In the genomic region with DNA sequence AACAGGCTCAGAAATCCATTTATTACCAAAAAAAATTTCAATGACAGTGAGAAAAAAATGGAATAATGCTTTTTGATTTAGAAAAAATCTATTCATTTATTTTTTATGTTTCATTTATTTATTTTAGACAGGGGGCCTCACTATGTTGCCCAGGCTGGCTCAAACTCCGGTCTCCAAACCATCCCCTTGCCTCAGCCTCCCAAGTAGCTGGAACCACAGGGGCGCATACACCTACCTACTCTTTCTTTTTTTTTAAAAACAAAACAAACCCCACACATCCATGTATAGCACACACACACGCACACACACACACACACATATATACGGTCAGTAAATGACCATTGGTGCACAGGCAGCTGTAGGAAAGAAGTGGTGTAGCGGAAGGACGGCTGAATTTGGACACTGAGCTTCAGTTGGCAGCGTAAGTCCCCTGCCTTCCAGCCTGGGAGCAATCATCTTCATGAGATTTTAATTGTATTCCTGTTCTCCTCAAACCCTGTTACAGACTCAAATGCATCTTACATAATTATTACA, we compare ENCODE assay signal across 9 cellular contexts. TPM values are rescaled to one million over a fixed set of nuclear protein-coding genes. Genes with fewer than 3 reads are reported as not detected.
DNase-seq lines count a peak whose midpoint lies in the region; ATAC-seq and TF ChIP-seq lines count a peak whose summit lies in the region.
"Had no signal": no experiment of that assay in that cellular context is flagged by ENCODE, and none has a peak within 500 bp of the region (broad histone marks: within the 10 kb centered on the region; RNA-seq: fewer than 3 reads in every experiment).

No MANE protein-coding gene starts in this region.

- H3K27ac ChIP-seq in lower lobe of right lung (peak overlapping the region; percentile 74), transverse colon (peak overlapping the region; percentile 81 to 91 (median 88))

- H3K4me1 Mint-ChIP-seq in activated CD4-positive, alpha-beta memory T cell treated with anti-CD3 and anti-CD28 coated beads, Interleukin-2, amount 10 ng/mL, durations not matched to agents 7 days and 5 days, result peaks cover 45% of the 10 kb centered on the region
- H3K4me1 Mint-ChIP-seq in activated CD4-positive, alpha-beta memory T cell treated with anti-CD3 and anti-CD28 coated beads for 36 hours (ENCODE audit: low read depth), result peaks cover 22% of the 10 kb centered on the region
- peaks cover 53% of the 10 kb centered on the region for H3K4me1 Mint-ChIP-seq in brain

- no peaks in the 10 kb centered on the region for H3K36me3 ChIP-seq in lower lobe of right lung
- no peaks in the 10 kb centered on the region for H3K36me3 ChIP-seq in transverse colon

- H3K9me3 ChIP-seq in lower lobe of right lung (no peaks in the 10 kb centered on the region), transverse colon (no peaks in the 10 kb centered on the region)

- H3K27me3 Mint-ChIP-seq in activated CD4-positive, alpha-beta memory T cell treated with anti-CD3 and anti-CD28 coated beads, Interleukin-2, amount 10 ng/mL, durations not matched to agents 7 days and 5 days, result no peaks in the 10 kb centered on the region
- H3K27me3 Mint-ChIP-seq in activated CD4-positive, alpha-beta memory T cell treated with anti-CD3 and anti-CD28 coated beads for 36 hours, result no peaks in the 10 kb centered on the region
- H3K27me3 Mint-ChIP-seq in brain, result no peaks in the 10 kb centered on the region

- TF ChIP-seq EP300 in transverse colon (IDR thresholded peaks at IDR 0.05; ENCODE audit: low read depth), result no peak

- no peak for TF ChIP-seq CTCF in brain (conservative IDR thresholded peaks at IDR 0.05)
- no peak for TF ChIP-seq CTCF in lower lobe of right lung (IDR thresholded peaks at IDR 0.05)
- no peak for TF ChIP-seq CTCF in transverse colon (IDR thresholded peaks at IDR 0.05)

- TF ChIP-seq POLR2A in transverse colon (IDR thresholded peaks at IDR 0.05), result no peak

- H3K27me3 ChIP-seq in lower lobe of right lung (ENCODE audit: low read depth) (no peaks in the 10 kb centered on the region), transverse colon (no peaks in the 10 kb centered on the region)

- peak overlapping the region; percentile 76 for H3K27ac Mint-ChIP-seq in activated CD4-positive, alpha-beta memory T cell treated with anti-CD3 and anti-CD28 coated beads, Interleukin-2, amount 10 ng/mL, durations not matched to agents 7 days and 5 days
- no peak overlapping the region for H3K27ac Mint-ChIP-seq in activated CD4-positive, alpha-beta memory T cell treated with anti-CD3 and anti-CD28 coated beads for 36 hours
- peak overlapping the region in 3 of 5 experiments; percentile 94 to 98 (median 97) for H3K27ac Mint-ChIP-seq in brain

- H3K4me1 ChIP-seq in lower lobe of right lung, result peaks cover 38% of the 10 kb centered on the region
- H3K4me1 ChIP-seq in transverse colon, result peaks cover 16 to 64% (median 33%) of the 10 kb centered on the region in 4 donors

- DNase-seq in activated CD4-positive, alpha-beta memory T cell treated with anti-CD3 and anti-CD28 coated beads, Interleukin-2, amount 10 ng/mL, durations not matched to agents 7 days and 5 days, result no peak
- no peak for DNase-seq in activated CD4-positive, alpha-beta memory T cell treated with anti-CD3 and anti-CD28 coated beads for 36 hours
- DNase-seq in lower lobe of right lung, result no peak
- no peak for DNase-seq in transverse colon
- no peak for DNase-seq in posterior cingulate gyrus
- DNase-seq in NCI-H1417 treated with DMSO at 0.1 percent for 48 hours (lab: John Stamatoyannopoulos, UW), result no peak
- DNase-seq: activated CD4-positive, alpha-beta T cell treated with anti-CD3 and anti-CD28 coated beads, Interleukin-2, amount 50 U/mL, for 4 hours had no signal

- intact Hi-C loops in activated CD4-positive, alpha-beta memory T cell treated with anti-CD3 and anti-CD28 coated beads for 36 hours (cut with micrococcal nuclease), result loop anchor here (10.0 kb wide), 2 partner anchors 81 to 399 kb away; no protein-coding TSS in a partner anchor
- intact Hi-C loops in lower lobe of right lung (cut with DNase I) (no loop called here), transverse colon (cut with DNase I; ENCODE audit: low total_unique reads) (no loop called here), posterior cingulate gyrus (cut with DNase I) (no loop called here)

- H3K9me3 Mint-ChIP-seq in activated CD4-positive, alpha-beta memory T cell treated with anti-CD3 and anti-CD28 coated beads, Interleukin-2, amount 10 ng/mL, durations not matched to agents 7 days and 5 days, result no peaks in the 10 kb centered on the region
- H3K9me3 Mint-ChIP-seq in activated CD4-positive, alpha-beta memory T cell treated with anti-CD3 and anti-CD28 coated beads for 36 hours, result no peaks in the 10 kb centered on the region
- H3K9me3 Mint-ChIP-seq in brain, result no peaks in the 10 kb centered on the region

- 76 to 83% methylated on average over 2 to 7 of the region's 7 CpGs for WGBS in transverse colon (ENCODE audit: low coverage in 1 of 2), 2 donors

- H3K36me3 Mint-ChIP-seq in activated CD4-positive, alpha-beta memory T cell treated with anti-CD3 and anti-CD28 coated beads, Interleukin-2, amount 10 ng/mL, durations not matched to agents 7 days and 5 days (ENCODE audit: low read depth), result peaks cover 5% of the 10 kb centered on the region
- H3K36me3 Mint-ChIP-seq in activated CD4-positive, alpha-beta memory T cell treated with anti-CD3 and anti-CD28 coated beads for 36 hours, result no peaks in the 10 kb centered on the region
- H3K36me3 Mint-ChIP-seq in brain, result no peaks in the 10 kb centered on the region

- in situ Hi-C loops in transverse colon (cut with MboI; ENCODE audit: low pct_ligation_motif_present in 1 of 4, low pct_unique_long_range_greater_than_20kb in 1 of 4, low sequenced_read_pairs in 3 of 4), result no loop called here

- no peak overlapping the region for H3K4me3 Mint-ChIP-seq in activated CD4-positive, alpha-beta memory T cell treated with anti-CD3 and anti-CD28 coated beads, Interleukin-2, amount 10 ng/mL, durations not matched to agents 7 days and 5 days
- no peak overlapping the region for H3K4me3 Mint-ChIP-seq in activated CD4-positive, alpha-beta memory T cell treated with anti-CD3 and anti-CD28 coated beads for 36 hours
- peak overlapping the region in 4 of 5 experiments; percentile 71 to 80 (median 77) for H3K4me3 Mint-ChIP-seq in brain

- no peak for ATAC-seq in lower lobe of right lung
- ATAC-seq in GM19023 (IDR thresholded peaks at IDR 0.05; ENCODE audit: unreplicated experiment), result no peak

- H3K4me3 ChIP-seq in lower lobe of right lung (no peak overlapping the region), transverse colon (no peak overlapping the region)

- POLR2A ChIA-PET in activated CD4-positive, alpha-beta memory T cell treated with anti-CD3 and anti-CD28 coated beads, Interleukin-2, amount 10 ng/mL, durations not matched to agents 7 days and 5 days (lab: Charles Lee), result interaction anchor here (0.7 to 2.4 kb wide), 3 partner anchors 15 to 29 kb away, joined by 4 to 18 read pairs (median 13); a partner anchor contains a TSS
- POLR2A ChIA-PET in activated CD4-positive, alpha-beta memory T cell treated with anti-CD3 and anti-CD28 coated beads for 36 hours (lab: Charles Lee), result no interaction called here

- CTCF ChIA-PET in activated CD4-positive, alpha-beta memory T cell treated with anti-CD3 and anti-CD28 coated beads, Interleukin-2, amount 10 ng/mL, durations not matched to agents 7 days and 5 days (lab: Charles Lee), result interaction anchor here (1.0 to 1.9 kb wide), 3 partner anchors 12 to 29 kb away, joined by 4 to 16 read pairs (median 4); a partner anchor contains a TSS
- CTCF ChIA-PET in activated CD4-positive, alpha-beta memory T cell treated with anti-CD3 and anti-CD28 coated beads for 36 hours (lab: Charles Lee), result interaction anchor here (0.9 to 2.7 kb wide), 2 partner anchors 29 to 33 kb away, joined by 3 to 12 read pairs; a partner anchor contains a TSS

RNA-seq across cellular contexts. Expression of a gene that starts 28.8 kb away (rescaled TPM):
- 10 to 100 TPM; 19.1 to 19.8 TPM for total RNA-seq in activated CD4-positive, alpha-beta memory T cell treated with anti-CD3 and anti-CD28 coated beads, Interleukin-2, amount 10 ng/mL, durations not matched to agents 7 days and 5 days
- 10 to 100 TPM; 11.3 to 12.7 TPM for total RNA-seq in activated CD4-positive, alpha-beta memory T cell treated with anti-CD3 and anti-CD28 coated beads for 36 hours
- 9.9 TPM for polyA plus RNA-seq in brain (ENCODE audit: insufficient read depth, low read depth, low replicate concordance)
- total RNA-seq in lower lobe of right lung (44.8 TPM), transverse colon (100 to 1,000 TPM in 1 of 4 donors, 10 to 100 TPM in 3; 10.5 to 135 (median 74.9) TPM)

Comparison
In these comparisons a context has a peak if more than half of its experiments do, and no peak if none do; other contexts are left out.
1. H3K4me3 Mint-ChIP-seq: peak in brain (4 of 5); none in activated CD4-positive, alpha-beta memory T cell treated with anti-CD3 and anti-CD28 coated beads, Interleukin-2, amount 10 ng/mL, durations not matched to agents 7 days and 5 days (single experiment) and activated CD4-positive, alpha-beta memory T cell treated with anti-CD3 and anti-CD28 coated beads for 36 hours (single experiment).